ENCODE assay signal across 25 cellular contexts in the genomic region with DNA sequence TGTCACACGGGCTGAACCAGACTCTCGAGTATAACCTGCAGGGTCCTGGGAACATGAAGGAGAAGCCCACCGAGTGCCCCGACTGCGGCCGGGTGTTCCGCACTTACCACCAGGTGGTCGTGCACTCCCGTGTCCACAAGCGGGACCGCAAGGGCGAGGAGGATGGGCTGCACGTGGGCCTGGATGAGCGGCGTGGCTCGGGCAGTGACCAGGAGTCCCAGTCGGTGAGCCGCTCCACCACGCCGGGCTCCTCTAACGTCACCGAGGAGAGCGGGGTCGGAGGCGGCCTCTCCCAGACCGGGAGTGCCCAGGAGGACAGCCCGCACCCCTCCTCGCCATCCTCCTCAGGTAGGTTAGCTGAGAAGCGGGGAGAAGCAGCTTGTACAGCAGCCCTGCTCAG.
"Had no signal": no experiment of that assay in that cellular context is flagged by ENCODE, and none has a peak within 500 bp of the region (broad histone marks: within the 10 kb centered on the region; RNA-seq: fewer than 3 reads in every experiment).

No MANE protein-coding gene starts in this region.

- H2AFZ ChIP-seq: neural progenitor cell, parathyroid adenoma had no signal

- H3K9ac ChIP-seq: neural progenitor cell, parathyroid adenoma had no signal

- H3K4me2 ChIP-seq: neural progenitor cell had no signal

- H3K4me3 ChIP-seq: neural progenitor cell, ovary, psoas muscle, right lobe of liver, sigmoid colon, stomach, thoracic aorta, thyroid gland, tibial nerve, upper lobe of left lung, vagina had no signal

- H3K9me3 ChIP-seq: neutrophil, ovary, psoas muscle, right lobe of liver, sigmoid colon, thoracic aorta, thyroid gland, tibial nerve, upper lobe of left lung, vagina had no signal

- H3K4me1 ChIP-seq: parathyroid adenoma, psoas muscle, right lobe of liver had no signal

- H3K27ac ChIP-seq: neural progenitor cell, neutrophil, ovary, parathyroid adenoma, psoas muscle, right lobe of liver, sigmoid colon, stomach, thoracic aorta, tibial nerve, upper lobe of left lung, vagina had no signal

- H3K36me3 ChIP-seq: neural progenitor cell, neutrophil, ovary, right lobe of liver, sigmoid colon, thoracic aorta, thyroid gland, upper lobe of left lung, vagina had no signal

- H3K27me3 ChIP-seq: neural progenitor cell, ovary, sigmoid colon, thyroid gland, tibial nerve, upper lobe of left lung, vagina had no signal

- DNase-seq: natural killer cell; nucleus accumbens; ovary; psoas muscle; right cardiac atrium; sigmoid colon; small intestine; stimulated activated CD4-positive, alpha-beta T cell treated with anti-CD3 and anti-CD28 coated beads, Interleukin-15, amount 100 ng/mL, for 24 hours; stimulated activated CD4-positive, alpha-beta T cell treated with anti-CD3 and anti-CD28 coated beads, Interleukin-2, amount 100 ng/mL, for 24 hours; stimulated activated CD4-positive, alpha-beta T cell treated with anti-CD3 and anti-CD28 coated beads, Interleukin-2, amount 100 ng/mL, for 48 hours; stimulated activated CD4-positive, alpha-beta T cell treated with anti-CD3 and anti-CD28 coated beads, Interleukin-4, amount 100 ng/mL, for 24 hours; stimulated activated naive B cell treated with anti-CD40 and anti-IgM and Interleukin-4, amounts not matched to agents 10 μg/mL and 1 μg/mL and 100 μg/mL, for 72 hours; stimulated activated naive CD4-positive, alpha-beta T cell treated with Interleukin-2 at 50 U/mL for 16 hours; stomach; thyroid gland; trophoblast cell had no signal

- ATAC-seq: natural killer cell; psoas muscle; stimulated activated effector memory CD8-positive, alpha-beta T cell treated with anti-CD3 and anti-CD28 coated beads, Interleukin-12 subunit alpha, Interleukin-12 subunit beta, amount 100 ng/mL, for 72 hours; stimulated activated naive B cell treated with anti-CD40 and anti-IgM and Interleukin-4, amounts not matched to agents 10 μg/mL and 1 μg/mL and 100 μg/mL, for 72 hours had no signal
